In genomic region chr6:44957151-44957550, GRCh38 we compare ENCODE assay signal across 29 cellular contexts.
"Had no signal": no experiment of that assay in that cellular context is flagged by ENCODE, and none has a peak within 500 bp of the region (broad histone marks: within the 10 kb centered on the region; RNA-seq: fewer than 3 reads in every experiment).

No MANE protein-coding gene starts in this region.

- FAIRE-seq: small intestine had no signal

- H3K4me1 ChIP-seq: parathyroid adenoma, psoas muscle, right lobe of liver, sigmoid colon, spleen, suprapubic skin, testis, tibial artery, transverse colon, upper lobe of right lung had no signal

- H3K27ac ChIP-seq: neutrophil, parathyroid adenoma, psoas muscle, right lobe of liver, sigmoid colon, spleen, suprapubic skin, testis, tibial artery, transverse colon, upper lobe of right lung had no signal

- H3K36me3 ChIP-seq: neutrophil, right lobe of liver, suprapubic skin, transverse colon, upper lobe of right lung had no signal

- H3K9me3 ChIP-seq: neutrophil, psoas muscle, right lobe of liver, sigmoid colon, spleen, suprapubic skin, testis, tibial artery, transverse colon, upper lobe of right lung had no signal

- ATAC-seq: naive thymus-derived CD8-positive, alpha-beta T cell; natural killer cell treated with Interleukin-12 subunit alpha and Interleukin-12 subunit beta and Interleukin-15 and Interleukin-18, amount 100 ng/mL, for 72 hours; psoas muscle; right cardiac atrium; right lobe of liver; stimulated activated memory B cell treated with anti-CD40 and anti-IgM and Interleukin-4, amounts not matched to agents 10 μg/mL and 1 μg/mL and 100 μg/mL, for 72 hours; stimulated activated naive CD8-positive, alpha-beta T cell treated with anti-CD3 and anti-CD28 coated beads, Interleukin-15, amount 100 ng/mL, for 72 hours; stimulated activated naive CD8-positive, alpha-beta T cell treated with anti-CD3 and anti-CD28 coated beads, Interleukin-15, Interleukin-2, amounts not matched to agents 100 U/mL and 50 U/mL, for 24 hours; upper lobe of right lung had no signal

- H3K27me3 ChIP-seq: neutrophil, right lobe of liver, sigmoid colon, spleen, suprapubic skin, testis, tibial artery, transverse colon, upper lobe of right lung had no signal

- H3K4me3 ChIP-seq: psoas muscle, right lobe of liver, sigmoid colon, spleen, suprapubic skin, testis, tibial artery, transverse colon, upper lobe of right lung had no signal

- DNase-seq: naive B cell; naive thymus-derived CD8-positive, alpha-beta T cell; nephron progenitor cell; nucleus accumbens; posterior cingulate gyrus; psoas muscle; right cardiac atrium; right lobe of liver; sigmoid colon; small intestine; spleen; stimulated activated CD4-positive, alpha-beta T cell treated with anti-CD3 and anti-CD28 coated beads, Interleukin-12 subunit alpha, Interleukin-12 subunit beta, amount 100 ng/mL, for 4 hours; stimulated activated CD4-positive, alpha-beta T cell treated with anti-CD3 and anti-CD28 coated beads, Interleukin-1b, Interleukin-23, amount 100 ng/mL, for 48 hours; stimulated activated CD4-positive, alpha-beta T cell treated with anti-CD3 and anti-CD28 coated beads, Interleukin-4, amount 100 ng/mL, for 1 hour; stimulated activated CD4-positive, alpha-beta T cell treated with anti-CD3 and anti-CD28 coated beads, Interleukin-4, amount 100 ng/mL, for 4 hours; stimulated activated CD8-positive, alpha-beta memory T cell treated with anti-CD3 and anti-CD28 coated beads, Interleukin-4, amount 100 ng/mL, for 48 hours; stimulated activated naive CD4-positive, alpha-beta T cell; stimulated activated naive CD8-positive, alpha-beta T cell treated with anti-CD3 and anti-CD28 coated beads, Interleukin-15, amount 100 ng/mL, for 72 hours; stimulated activated naive CD8-positive, alpha-beta T cell treated with anti-CD3 and anti-CD28 coated beads, Interleukin-15, Interleukin-2, amounts not matched to agents 100 U/mL and 50 U/mL, for 24 hours; substantia nigra; testis; tibial artery; transverse colon; upper lobe of right lung had no signal
